In genomic region chr17:30970757-30971567, GRCh38 we compare ENCODE assay signal across 8 cellular contexts. TPM values are rescaled to one million over a fixed set of nuclear protein-coding genes. Genes with fewer than 3 reads are reported as not detected.
DNase-seq lines count a peak whose midpoint lies in the region; TF ChIP-seq lines count a peak whose summit lies in the region.

Gene RNF135, plus strand, starts transcription at chr17:30971039. Its CDS starts 35 bp downstream, at chr17:30971074.

- peak within 1 kb of the TSS; percentile 96 for H3K4me3 Mint-ChIP-seq in chondrocyte (ENCODE audit: unreplicated experiment)

- peak within 1 kb of the TSS; percentile 99 for H3K27ac Mint-ChIP-seq in chondrocyte (ENCODE audit: unreplicated experiment)

- DNase-seq in GM04504 (ENCODE audit: low read depth) (peak; percentile 79), HEK293T (ENCODE audit: extremely low spot score) (peak; percentile 71), NCI-H187 (lab: John Stamatoyannopoulos, UW) (peak; percentile 38 to 57), chondrocyte (ENCODE audit: low spot score) (no peak), kidney glomerular epithelial cell (lab: John Stamatoyannopoulos, UW) (peak; percentile 79), NCI-H1694 (lab: John Stamatoyannopoulos, UW) (no peak)
- DNase-seq in activated CD4-positive, alpha-beta T cell treated with anti-CD3 and anti-CD28 coated beads for 1 hour = peak; percentile 41
- peak; percentile 37 to 48 for DNase-seq in stimulated activated CD4-positive, alpha-beta T cell treated with anti-CD3 and anti-CD28 coated beads, Interleukin-15, amount 100 ng/mL, for 48 hours (ENCODE audit: low read depth in 2 of 2)

- H3K9me3 Mint-ChIP-seq in chondrocyte (ENCODE audit: low read depth) = peaks cover 4% of the 10 kb centered on the region

- peaks cover 5% of the 10 kb centered on the region for H3K36me3 Mint-ChIP-seq in chondrocyte (ENCODE audit: low read depth)

- CTCF ChIA-PET in HEK293T (lab: Yijun Ruan, JAX) = interaction anchor here (0.5 to 0.7 kb wide), 3 partner anchors 91 to 491 kb away, joined by 3 read pairs; no protein-coding TSS in a partner anchor

- peaks cover 26% of the 10 kb centered on the region for H3K4me1 Mint-ChIP-seq in chondrocyte (ENCODE audit: low read depth)

- POLR2A ChIA-PET in HEK293T (lab: Yijun Ruan, JAX) = interaction anchor here (0.6 to 2.1 kb wide), 17 partner anchors 10 to 139 kb away, joined by 3 to 16 read pairs (median 4); partner anchors contain the start of genes ATAD5, NF1 and TEFM

- TF ChIP-seq CTCF in chondrocyte (IDR thresholded peaks at IDR 0.05) = peak; percentile 69

- H3K27me3 Mint-ChIP-seq in chondrocyte (ENCODE audit: low read depth) = no peaks in the 10 kb centered on the region

TF ChIP-seq in HEK293T, 16 proteins besides CTCF, POLR2A, EP300 and RAD21:
- TF ChIP-seq TARDBP (IDR thresholded peaks at IDR 0.05) (no peak), CTBP1 (IDR thresholded peaks at IDR 0.05; ENCODE audit: borderline replicate concordance) (no peak), NFRKB (IDR thresholded peaks at IDR 0.05) (no peak), HDGF (IDR thresholded peaks at IDR 0.05; ENCODE audit: borderline replicate concordance) (no peak), L3MBTL2 (conservative IDR thresholded peaks at IDR 0.05) (0 out of 2 replicates have a peak, but pooled peaks have one; percentile 33)

RNA-seq across cellular contexts. Expression of gene RNF135, which starts in this region (rescaled TPM):
- total RNA-seq in chondrocyte = 14.7 to 15.7 TPM (median 15.0 TPM) in 3 replicates

Comparison
In these comparisons a context has a peak if more than half of its experiments do, and no peak if none do; other contexts are left out.
1. DNase-seq: peak in GM04504 (single experiment), HEK293T (single experiment), NCI-H187 (2 of 2), activated CD4-positive, alpha-beta T cell treated with anti-CD3 and anti-CD28 coated beads for 1 hour (single experiment), kidney glomerular epithelial cell (single experiment) and stimulated activated CD4-positive, alpha-beta T cell treated with anti-CD3 and anti-CD28 coated beads, Interleukin-15, amount 100 ng/mL, for 48 hours (2 of 2); none in chondrocyte (single experiment) and NCI-H1694 (single experiment).